In the genomic region with DNA sequence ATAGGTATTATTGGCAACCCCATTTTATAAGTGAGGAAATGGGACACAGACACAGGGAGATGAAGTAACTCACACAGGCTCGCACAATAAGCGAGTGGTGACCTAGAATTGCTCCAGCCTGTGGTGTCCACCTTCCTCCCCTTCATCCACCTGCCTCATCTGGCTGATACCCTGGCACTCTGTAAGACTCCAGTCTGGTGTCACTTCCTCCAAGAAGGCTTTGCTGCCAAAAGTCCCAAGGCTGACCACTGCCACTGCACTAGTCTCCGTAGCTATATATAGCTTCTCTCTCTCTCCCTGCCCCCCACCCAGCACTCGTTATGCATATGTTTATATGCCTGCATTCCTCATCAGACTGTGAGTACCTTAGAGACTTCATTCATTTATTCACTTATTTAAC, we compare ENCODE assay signal across 23 cellular contexts.
"Had no signal": no experiment of that assay in that cellular context is flagged by ENCODE, and none has a peak within 500 bp of the region (broad histone marks: within the 10 kb centered on the region; RNA-seq: fewer than 3 reads in every experiment).

No MANE protein-coding gene starts in this region.

- DNase-seq: activated CD4-positive, alpha-beta memory T cell treated with anti-CD3 and anti-CD28 coated beads, Interleukin-2, amount 10 ng/mL, durations not matched to agents 7 days and 5 days; activated CD4-positive, alpha-beta T cell treated with anti-CD3 and anti-CD28 coated beads for 1 hour; activated CD4-positive, alpha-beta T cell treated with anti-CD3 and anti-CD28 coated beads, Interleukin-2, amount 10 ng/mL, durations not matched to agents 7 days and 5 days; activated naive CD4-positive, alpha-beta T cell treated with Interleukin-2 at 50 U/mL for 16 hours; activated T-cell treated with anti-CD3 and anti-CD28 coated beads, Interleukin-2, amount 50 U/mL, for 4 hours; anterior cingulate cortex; dorsolateral prefrontal cortex; effector memory CD4-positive, alpha-beta T cell; left cardiac atrium; left ventricle myocardium superior; naive thymus-derived CD4-positive, alpha-beta T cell; pancreas; spleen; stimulated activated naive CD4-positive, alpha-beta T cell; T-helper 17 cell; T1000; upper lobe of right lung had no signal

- H3K4me3 ChIP-seq: coronary artery, dorsolateral prefrontal cortex, gastroesophageal sphincter, hepatocyte, pancreas, right atrium auricular region, spleen, suprapubic skin, tibial artery, upper lobe of right lung had no signal

- H3K4me2 ChIP-seq: hepatocyte had no signal

- H3K9me3 ChIP-seq: gastroesophageal sphincter, pancreas, right atrium auricular region, spleen, suprapubic skin, tibial artery, upper lobe of right lung had no signal

- H2AFZ ChIP-seq: hepatocyte had no signal

- H3K79me2 ChIP-seq: hepatocyte had no signal

- ATAC-seq: activated T-cell treated with anti-CD3 and anti-CD28 coated beads, Interleukin-2, amount 50 U/mL, for 4 hours; gastroesophageal sphincter; left cardiac atrium; left ventricle myocardium superior; naive thymus-derived CD4-positive, alpha-beta T cell; pancreas; T-helper 17 cell; upper lobe of right lung had no signal

- H3K27ac ChIP-seq: coronary artery, gastroesophageal sphincter, hepatocyte, pancreas, right atrium auricular region, spleen, suprapubic skin, tibial artery, upper lobe of right lung had no signal

- H3K27me3 ChIP-seq: dorsolateral prefrontal cortex, gastroesophageal sphincter, hepatocyte, pancreas, right atrium auricular region, spleen, suprapubic skin, tibial artery, upper lobe of right lung had no signal
